Comparison of ENCODE assay signal across 8 cellular contexts in genomic region chr1:23019094-23019850, GRCh38. TPM values are rescaled to one million over a fixed set of nuclear protein-coding genes. Genes with fewer than 3 reads are reported as not detected.
DNase-seq lines count a peak whose midpoint lies in the region; ATAC-seq and TF ChIP-seq lines count a peak whose summit lies in the region.

Gene KDM1A, plus strand, starts transcription at chr1:23019468. Its CDS starts 129 bp downstream, at chr1:23019597.

- H3K4me1 ChIP-seq in Peyer's patch = peaks cover 0 to 9% (median 0%) of the 10 kb centered on the region in 4 donors
- peaks cover 0 to 13% of the 10 kb centered on the region in 2 donors for H3K4me1 ChIP-seq in muscle layer of duodenum (ENCODE audit: control insufficient read depth in 1 of 2, insufficient read depth in 2 of 2, low read length in 2 of 2)

- no peaks in the 10 kb centered on the region for H3K27me3 ChIP-seq in Peyer's patch
- no peaks in the 10 kb centered on the region for H3K27me3 ChIP-seq in muscle layer of duodenum (ENCODE audit: low read depth, low read length)

- in situ Hi-C loops in KBM-7 (cut with MboI; ENCODE audit: low pct_unique_long_range_greater_than_20kb, low sequenced_read_pairs) = no loop called here

- H3K4me3 ChIP-seq in Peyer's patch (peak within 1 kb of the TSS; percentile 73 to 96 (median 82)), muscle layer of duodenum (ENCODE audit: low read depth in 1 of 2, low read length in 2 of 2) (peak within 1 kb of the TSS; percentile 95 to 99)

- peak; percentile 86 for ATAC-seq in GM21717 (IDR thresholded peaks at IDR 0.05; ENCODE audit: unreplicated experiment)
- ATAC-seq in esophagus mucosa = peak; percentile 95

- peaks cover 0 to 4% (median 0%) of the 10 kb centered on the region in 4 donors for H3K9me3 ChIP-seq in Peyer's patch
- no peaks in the 10 kb centered on the region for H3K9me3 ChIP-seq in muscle layer of duodenum (ENCODE audit: control insufficient read depth in 1 of 2, low read length in 2 of 2)

- H3K36me3 ChIP-seq in Peyer's patch (no peaks in the 10 kb centered on the region), muscle layer of duodenum (ENCODE audit: control insufficient read depth in 1 of 2, insufficient read depth in 2 of 2, low read length in 2 of 2) (no peaks in the 10 kb centered on the region)

- TF ChIP-seq POLR2A in Peyer's patch (IDR thresholded peaks at IDR 0.05) = peak; percentile 74 to 80

- DNase-seq in DMS79 treated with DMSO at 0.1 percent for 48 hours (lab: John Stamatoyannopoulos, UW) (peak; percentile 97), KBM-7 (peak; percentile 96), Peyer's patch (peak; percentile 95 to 99 (median 98))
- DNase-seq in activated T-cell treated with anti-CD3 and anti-CD28 coated beads, Interleukin-2, amount 50 U/mL, for 48 hours = peak; percentile 97 to 98
- peak; percentile 91 to 94 for DNase-seq in stimulated activated CD8-positive, alpha-beta memory T cell treated with anti-CD3 and anti-CD28 coated beads, Interleukin-7, amount 100 ng/mL, for 4 hours (ENCODE audit: low read depth in 2 of 2)

- peak in 1 of 6 experiments; percentile 3 for TF ChIP-seq CTCF in Peyer's patch (IDR thresholded peaks at IDR 0.05)

- peak within 1 kb of the TSS; percentile 84 to 91 (median 86) for H3K27ac ChIP-seq in Peyer's patch
- peak within 1 kb of the TSS; percentile 92 for H3K27ac ChIP-seq in muscle layer of duodenum (ENCODE audit: low read length)

RNA-seq across cellular contexts. Expression of gene KDM1A, which starts in this region (rescaled TPM):
- 100 to 1,000 TPM in 1 of 4 donors, 10 to 100 TPM in 3; 33.5 to 102 (median 40.9) TPM for total RNA-seq in Peyer's patch
- 44.5 TPM for total RNA-seq in esophagus mucosa

Comparison
In these comparisons a context has a peak if more than half of its experiments do, and no peak if none do; other contexts are left out.
1. Peak in every context shown above with its lines: DNase-seq, ATAC-seq, H3K4me3 ChIP-seq and H3K27ac ChIP-seq.